1 cellular context compared by ENCODE assay signal in genomic region chr1:32651461-32652073, GRCh38.
TF ChIP-seq lines count a peak whose summit lies in the region.

No MANE protein-coding gene starts in this region.

TF ChIP-seq in HepG2, 621 proteins besides CTCF, POLR2A, EP300 and RAD21 (continues in another document):
- TF ChIP-seq ZNF790 (CRISPR knock-in tag; IDR thresholded peaks at IDR 0.05; ENCODE audit: borderline replicate concordance) (peak; percentile 37; the same call in 1 of the 2 replicates), ZNF12 (CRISPR knock-in tag; IDR thresholded peaks at IDR 0.05) (no peak), ISL2 (CRISPR knock-in tag; IDR thresholded peaks at IDR 0.05) (no peak), CHCHD3 (CRISPR knock-in tag; IDR thresholded peaks at IDR 0.05) (no peak; the same call in 1 of the 2 replicates), ZFP82 (CRISPR knock-in tag; IDR thresholded peaks at IDR 0.05; ENCODE audit: borderline replicate concordance) (0 out of 2 replicates have a peak, but pooled peaks have one; percentile 31), RNF2 (conservative IDR thresholded peaks at IDR 0.05; ENCODE audit: low read depth) (0 out of 2 replicates have a peak, but pooled peaks have one; percentile 73), SYNCRIP (IDR thresholded peaks at IDR 0.05; ENCODE audit: insufficient read depth, low read depth, low read length) (no peak), IRF1 (CRISPR knock-in tag; IDR thresholded peaks at IDR 0.05; ENCODE audit: low read depth) (0 out of 2 replicates have a peak, but pooled peaks have one; percentile 39), DNMT3B (CRISPR knock-in tag; conservative IDR thresholded peaks at IDR 0.05) (no peak), ZNF251 (CRISPR knock-in tag; IDR thresholded peaks at IDR 0.05) (no peak), ZNF225 (CRISPR knock-in tag; IDR thresholded peaks at IDR 0.05) (0 out of 2 replicates have a peak, but pooled peaks have one; percentile 20), ZNF383 (CRISPR knock-in tag; IDR thresholded peaks at IDR 0.05; ENCODE audit: borderline replicate concordance) (no peak), MIER2 (CRISPR knock-in tag; IDR thresholded peaks at IDR 0.05) (no peak), ZNF329 (CRISPR knock-in tag; IDR thresholded peaks at IDR 0.05; ENCODE audit: low read depth) (no peak), NFKB2 (CRISPR knock-in tag; IDR thresholded peaks at IDR 0.05; ENCODE audit: borderline replicate concordance) (peak; percentile 16; the same call in 1 of the 2 replicates), STAT5B (CRISPR knock-in tag; IDR thresholded peaks at IDR 0.05) (no peak), ZEB1 (IDR thresholded peaks at IDR 0.05; ENCODE audit: insufficient replicate concordance, low read depth) (peak; percentile 11), ZNF678 (CRISPR knock-in tag; IDR thresholded peaks at IDR 0.05) (peak; percentile 31), PHF8 (CRISPR knock-in tag; IDR thresholded peaks at IDR 0.05) (peak; percentile 66; the same call in 1 of the 2 replicates), PREB (CRISPR knock-in tag; IDR thresholded peaks at IDR 0.05) (no peak), ZNF713 (CRISPR knock-in tag; IDR thresholded peaks at IDR 0.05) (no peak), E2F2 (CRISPR knock-in tag; IDR thresholded peaks at IDR 0.05; ENCODE audit: borderline replicate concordance) (no peak), TRIM24 (CRISPR knock-in tag; IDR thresholded peaks at IDR 0.05) (no peak), GTF2F1 (IDR thresholded peaks at IDR 0.05; ENCODE audit: low read length) (no peak), ZNF335 (CRISPR knock-in tag; IDR thresholded peaks at IDR 0.05) (no peak), SRSF9 (IDR thresholded peaks at IDR 0.05; ENCODE audit: borderline replicate concordance, insufficient read depth, low read depth, low read length, poor library complexity, severe bottlenecking) (no peak), SMAD1 (CRISPR knock-in tag; IDR thresholded peaks at IDR 0.05; ENCODE audit: borderline replicate concordance, low read depth) (peak; percentile 44; the same call in 1 of the 2 replicates), REL (CRISPR knock-in tag; conservative IDR thresholded peaks at IDR 0.05) (peak; percentile 34; the same call in 1 of the 2 replicates), HNF4A (CRISPR knock-in tag; IDR thresholded peaks at IDR 0.05) (0 out of 2 replicates have a peak, but pooled peaks have one; percentile 0), SETDB1 (CRISPR knock-in tag; IDR thresholded peaks at IDR 0.05; ENCODE audit: borderline replicate concordance) (0 out of 2 replicates have a peak, but pooled peaks have one; percentile 52), THAP9 (CRISPR knock-in tag; IDR thresholded peaks at IDR 0.05; ENCODE audit: borderline replicate concordance) (no peak), HMG20A (CRISPR knock-in tag; IDR thresholded peaks at IDR 0.05; ENCODE audit: borderline replicate concordance) (no peak), ZNF3 (CRISPR knock-in tag; IDR thresholded peaks at IDR 0.05) (0 out of 2 replicates have a peak, but pooled peaks have one; percentile 27), SMC3 (IDR thresholded peaks at IDR 0.05; ENCODE audit: low read length) (no peak), ZFAT (CRISPR knock-in tag; conservative IDR thresholded peaks at IDR 0.05) (0 out of 2 replicates have a peak, but pooled peaks have one; percentile 14), ZNF773 (CRISPR knock-in tag; IDR thresholded peaks at IDR 0.05; ENCODE audit: borderline replicate concordance) (no peak), ZNF432 (CRISPR knock-in tag; IDR thresholded peaks at IDR 0.05; ENCODE audit: borderline replicate concordance) (no peak), TEF (CRISPR knock-in tag; IDR thresholded peaks at IDR 0.05) (peak; percentile 37; the same call in 1 of the 2 replicates), ZNF761 (CRISPR knock-in tag; conservative IDR thresholded peaks at IDR 0.05) (no peak), ZBTB4 (CRISPR knock-in tag; IDR thresholded peaks at IDR 0.05; ENCODE audit: borderline replicate concordance) (peak; percentile 7; the same call in 1 of the 2 replicates), ZNF883 (CRISPR knock-in tag; IDR thresholded peaks at IDR 0.05; ENCODE audit: not compliant biosample characterization) (peak; percentile 9), ZFP37 (CRISPR knock-in tag; IDR thresholded peaks at IDR 0.05; ENCODE audit: borderline replicate concordance) (no peak), ZNF292 (CRISPR knock-in tag; IDR thresholded peaks at IDR 0.05; ENCODE audit: borderline replicate concordance, low read depth) (no peak)
- TF ChIP-seq, protein P1, sequence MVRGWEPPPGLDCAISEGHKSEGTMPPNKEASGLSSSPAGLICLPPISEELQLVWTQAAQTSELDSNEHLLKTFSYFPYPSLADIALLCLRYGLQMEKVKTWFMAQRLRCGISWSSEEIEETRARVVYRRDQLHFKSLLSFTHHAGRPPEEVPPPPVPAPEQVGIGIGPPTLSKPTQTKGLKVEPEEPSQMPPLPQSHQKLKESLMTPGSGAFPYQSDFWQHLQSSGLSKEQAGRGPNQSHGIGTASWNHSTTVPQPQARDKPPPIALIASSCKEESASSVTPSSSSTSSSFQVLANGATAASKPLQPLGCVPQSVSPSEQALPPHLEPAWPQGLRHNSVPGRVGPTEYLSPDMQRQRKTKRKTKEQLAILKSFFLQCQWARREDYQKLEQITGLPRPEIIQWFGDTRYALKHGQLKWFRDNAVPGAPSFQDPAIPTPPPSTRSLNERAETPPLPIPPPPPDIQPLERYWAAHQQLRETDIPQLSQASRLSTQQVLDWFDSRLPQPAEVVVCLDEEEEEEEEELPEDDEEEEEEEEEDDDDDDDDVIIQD (CRISPR knock-in tag; IDR thresholded peaks at IDR 0.05; ENCODE audit: low read depth) = no peak
- TF ChIP-seq, protein P2, sequence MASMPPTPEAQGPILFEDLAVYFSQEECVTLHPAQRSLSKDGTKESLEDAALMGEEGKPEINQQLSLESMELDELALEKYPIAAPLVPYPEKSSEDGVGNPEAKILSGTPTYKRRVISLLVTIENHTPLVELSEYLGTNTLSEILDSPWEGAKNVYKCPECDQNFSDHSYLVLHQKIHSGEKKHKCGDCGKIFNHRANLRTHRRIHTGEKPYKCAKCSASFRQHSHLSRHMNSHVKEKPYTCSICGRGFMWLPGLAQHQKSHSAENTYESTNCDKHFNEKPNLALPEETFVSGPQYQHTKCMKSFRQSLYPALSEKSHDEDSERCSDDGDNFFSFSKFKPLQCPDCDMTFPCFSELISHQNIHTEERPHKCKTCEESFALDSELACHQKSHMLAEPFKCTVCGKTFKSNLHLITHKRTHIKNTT (CRISPR knock-in tag; IDR thresholded peaks at IDR 0.05) = no peak
- TF ChIP-seq, protein P3, sequence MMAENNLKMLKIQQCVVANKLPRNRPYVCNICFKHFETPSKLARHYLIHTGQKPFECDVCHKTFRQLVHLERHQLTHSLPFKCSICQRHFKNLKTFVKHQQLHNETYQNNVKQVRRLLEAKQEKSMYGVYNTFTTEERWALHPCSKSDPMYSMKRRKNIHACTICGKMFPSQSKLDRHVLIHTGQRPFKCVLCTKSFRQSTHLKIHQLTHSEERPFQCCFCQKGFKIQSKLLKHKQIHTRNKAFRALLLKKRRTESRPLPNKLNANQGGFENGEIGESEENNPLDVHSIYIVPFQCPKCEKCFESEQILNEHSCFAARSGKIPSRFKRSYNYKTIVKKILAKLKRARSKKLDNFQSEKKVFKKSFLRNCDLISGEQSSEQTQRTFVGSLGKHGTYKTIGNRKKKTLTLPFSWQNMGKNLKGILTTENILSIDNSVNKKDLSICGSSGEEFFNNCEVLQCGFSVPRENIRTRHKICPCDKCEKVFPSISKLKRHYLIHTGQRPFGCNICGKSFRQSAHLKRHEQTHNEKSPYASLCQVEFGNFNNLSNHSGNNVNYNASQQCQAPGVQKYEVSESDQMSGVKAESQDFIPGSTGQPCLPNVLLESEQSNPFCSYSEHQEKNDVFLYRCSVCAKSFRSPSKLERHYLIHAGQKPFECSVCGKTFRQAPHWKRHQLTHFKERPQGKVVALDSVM (CRISPR knock-in tag; IDR thresholded peaks at IDR 0.05) = peak; percentile 9; the same call in 1 of the 2 replicates
- TF ChIP-seq, protein P4, sequence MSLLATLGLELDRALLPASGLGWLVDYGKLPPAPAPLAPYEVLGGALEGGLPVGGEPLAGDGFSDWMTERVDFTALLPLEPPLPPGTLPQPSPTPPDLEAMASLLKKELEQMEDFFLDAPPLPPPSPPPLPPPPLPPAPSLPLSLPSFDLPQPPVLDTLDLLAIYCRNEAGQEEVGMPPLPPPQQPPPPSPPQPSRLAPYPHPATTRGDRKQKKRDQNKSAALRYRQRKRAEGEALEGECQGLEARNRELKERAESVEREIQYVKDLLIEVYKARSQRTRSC (CRISPR knock-in tag; IDR thresholded peaks at IDR 0.05; ENCODE audit: low read depth) = 0 out of 2 replicates have a peak, but pooled peaks have one; percentile 41
- TF ChIP-seq, protein P5, sequence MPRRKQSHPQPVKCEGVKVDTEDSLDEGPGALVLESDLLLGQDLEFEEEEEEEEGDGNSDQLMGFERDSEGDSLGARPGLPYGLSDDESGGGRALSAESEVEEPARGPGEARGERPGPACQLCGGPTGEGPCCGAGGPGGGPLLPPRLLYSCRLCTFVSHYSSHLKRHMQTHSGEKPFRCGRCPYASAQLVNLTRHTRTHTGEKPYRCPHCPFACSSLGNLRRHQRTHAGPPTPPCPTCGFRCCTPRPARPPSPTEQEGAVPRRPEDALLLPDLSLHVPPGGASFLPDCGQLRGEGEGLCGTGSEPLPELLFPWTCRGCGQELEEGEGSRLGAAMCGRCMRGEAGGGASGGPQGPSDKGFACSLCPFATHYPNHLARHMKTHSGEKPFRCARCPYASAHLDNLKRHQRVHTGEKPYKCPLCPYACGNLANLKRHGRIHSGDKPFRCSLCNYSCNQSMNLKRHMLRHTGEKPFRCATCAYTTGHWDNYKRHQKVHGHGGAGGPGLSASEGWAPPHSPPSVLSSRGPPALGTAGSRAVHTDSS (CRISPR knock-in tag; conservative IDR thresholded peaks at IDR 0.05) = no peak
